ENCODE assay signal across 17 cellular contexts in the genomic region with DNA sequence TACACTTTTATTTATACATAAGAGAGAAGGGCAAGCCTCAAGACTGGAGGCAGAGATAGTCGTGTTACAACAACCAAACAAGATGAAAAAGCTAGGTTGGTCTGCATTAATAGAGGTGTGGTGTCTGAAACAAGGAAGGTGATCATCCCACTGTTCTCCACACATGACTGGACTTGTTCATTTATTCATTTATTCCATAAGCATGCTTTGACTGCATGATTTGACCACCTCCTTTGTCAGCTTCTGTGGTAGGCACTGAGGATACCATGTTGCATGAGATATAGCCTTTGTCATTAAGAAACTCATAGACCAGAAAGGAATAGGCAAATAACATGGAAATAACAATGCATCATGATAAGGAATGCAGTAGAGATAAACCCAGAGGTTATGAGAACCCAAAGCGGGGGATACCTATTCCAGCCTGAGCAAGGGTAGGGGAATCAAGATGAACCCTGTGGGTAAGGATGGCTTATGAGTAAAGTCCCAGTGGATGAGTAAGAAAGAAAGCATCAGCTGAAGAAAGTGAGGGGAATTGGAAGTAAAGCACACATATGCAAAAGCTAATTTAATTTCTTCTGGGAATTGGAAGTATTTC.
A peak's percentile ranks its signal among the peaks of the same experiment; 100 is the strongest.
DNase-seq lines count a peak whose midpoint lies in the region; ATAC-seq and TF ChIP-seq lines count a peak whose summit lies in the region.
"Had no signal": no experiment of that assay in that cellular context is flagged by ENCODE, and none has a peak within 500 bp of the region (broad histone marks: within the 10 kb centered on the region; RNA-seq: fewer than 3 reads in every experiment).

No MANE protein-coding gene starts in this region.

- no peaks in the 10 kb centered on the region for H3K79me2 ChIP-seq in mammary epithelial cell (ENCODE audit: insufficient read depth, low read length)

- H3K4me1 ChIP-seq in mammary epithelial cell (ENCODE audit: insufficient read depth, low read length) (peaks cover 27% of the 10 kb centered on the region), adipocyte (ENCODE audit: control insufficient read depth, insufficient read depth, low read length) (peaks cover 59% of the 10 kb centered on the region)
- H3K4me1 ChIP-seq in CD8-positive, alpha-beta T cell (ENCODE audit: insufficient read depth, low read length), result peaks cover 12% of the 10 kb centered on the region

- H3K27ac ChIP-seq in mammary epithelial cell (ENCODE audit: insufficient read depth, low read depth, low read length), result no peak overlapping the region
- H3K27ac ChIP-seq in CD8-positive, alpha-beta T cell (ENCODE audit: low read depth, low read length), result no peak overlapping the region
- H3K27ac ChIP-seq: 22Rv1, HL-60 had no signal

- no peak overlapping the region for H3K4me2 ChIP-seq in mammary epithelial cell (ENCODE audit: insufficient read depth, low read depth, low read length)

- CTCF ChIA-PET in mammary epithelial cell (lab: Charles Lee; ENCODE audit: low non-redundant PET) (no interaction called here), MCF 10A (lab: Yijun Ruan, JAX) (interaction anchor here (0.5 to 1.3 kb wide), 4 partner anchors 11 to 502 kb away, joined by 3 to 8 read pairs (median 3); no protein-coding TSS in a partner anchor)
- CTCF ChIA-PET in CD8-positive, alpha-beta T cell (lab: Charles Lee), result interaction anchor here (1.2 kb wide), 1 partner anchor 339 kb away, joined by 3 read pairs; a partner anchor contains a TSS

- no peaks in the 10 kb centered on the region for H4K20me1 ChIP-seq in mammary epithelial cell (ENCODE audit: insufficient read depth, low read length)

- H3K4me1 Mint-ChIP-seq in MCF 10A (ENCODE audit: insufficient read depth, unreplicated experiment), result peaks cover 24% of the 10 kb centered on the region
- peaks cover 19% of the 10 kb centered on the region for H3K4me1 Mint-ChIP-seq in CD8-positive, alpha-beta T cell (ENCODE audit: low read depth)

- no peaks in the 10 kb centered on the region for H3K36me3 ChIP-seq in mammary epithelial cell (ENCODE audit: insufficient read depth, low read length)
- no peaks in the 10 kb centered on the region for H3K36me3 ChIP-seq in adipocyte (ENCODE audit: control insufficient read depth, insufficient read depth, low read length, severe bottlenecking)
- H3K36me3 ChIP-seq in CD8-positive, alpha-beta T cell (ENCODE audit: insufficient read depth, low read length), result no peaks in the 10 kb centered on the region
- H3K36me3 ChIP-seq: MG63 had no signal

- H3K4me3 ChIP-seq in mammary epithelial cell (replicated peaks in 1 of 3; ENCODE audit: insufficient read depth in 1 of 3, low read depth in 2 of 3, low read length in 3 of 3), result no peak overlapping the region
- no peak overlapping the region for H3K4me3 ChIP-seq in adipocyte (ENCODE audit: low read length)
- H3K4me3 ChIP-seq in fibroblast of the aortic adventitia (ENCODE audit: low read depth, low read length), result no peak overlapping the region
- H3K4me3 ChIP-seq in CD8-positive, alpha-beta T cell (ENCODE audit: low read depth, low read length), result no peak overlapping the region
- H3K4me3 ChIP-seq: MG63 had no signal

- H3K9ac ChIP-seq in mammary epithelial cell (ENCODE audit: insufficient read depth, low read length) (no peak overlapping the region), adipocyte (ENCODE audit: low read length) (peak overlapping the region; percentile 68)

- DNase-seq in mammary epithelial cell (peak; percentile 55), MCF 10A (ENCODE audit: unreplicated experiment) (no peak), adipocyte (ENCODE audit: low read depth) (no peak), fibroblast of the aortic adventitia (ENCODE audit: low read depth) (peak; percentile 34), SIG-M5 treated with dmso at 0.1 percent for 504 hours (lab: John Stamatoyannopoulos, UW; ENCODE audit: unreplicated experiment) (no peak), erythroblast (lab: John Stamatoyannopoulos, UW) (no peak)
- no peak for DNase-seq in CD8-positive, alpha-beta T cell
- DNase-seq: DMS 273 treated with DMSO at 0.1 percent for 48 hours, KBM-7, MG63, NCI-H1105, NCI-H1694 treated with DMSO at 0.1 percent for 48 hours, NCI-H510A, SIG-M5 had no signal

- no peak for ATAC-seq in GM21529 (IDR thresholded peaks at IDR 0.05; ENCODE audit: unreplicated experiment)
- ATAC-seq in CD8-positive, alpha-beta T cell, result no peak

- in situ Hi-C loops in mammary epithelial cell (cut with MboI; ENCODE audit: low sequenced_read_pairs in 2 of 2), result no loop called here

- H3K27me3 Mint-ChIP-seq in MCF 10A (ENCODE audit: insufficient read depth, unreplicated experiment), result no peaks in the 10 kb centered on the region
- H3K27me3 Mint-ChIP-seq in CD8-positive, alpha-beta T cell (ENCODE audit: low read depth), result no peaks in the 10 kb centered on the region

- peak overlapping the region; percentile 7 for H2AFZ ChIP-seq in mammary epithelial cell (ENCODE audit: low read depth, low read length)

- WGBS in mammary epithelial cell (ENCODE audit: low coverage, missing lambda C conversion rate), result 89% methylated on average over 2 of the region's 2 CpGs

- no peak overlapping the region for H3K4me3 Mint-ChIP-seq in MCF 10A (ENCODE audit: unreplicated experiment)
- no peak overlapping the region for H3K4me3 Mint-ChIP-seq in CD8-positive, alpha-beta T cell

- peaks cover 7% of the 10 kb centered on the region for H3K9me3 Mint-ChIP-seq in MCF 10A (ENCODE audit: unreplicated experiment)
- H3K9me3 Mint-ChIP-seq in CD8-positive, alpha-beta T cell, result peaks cover 2% of the 10 kb centered on the region

- H3K9me3 ChIP-seq in mammary epithelial cell (replicated peaks; ENCODE audit: insufficient read depth, low read length), result no peaks in the 10 kb centered on the region
- no peaks in the 10 kb centered on the region for H3K9me3 ChIP-seq in adipocyte (ENCODE audit: control insufficient read depth, low read length)
- H3K9me3 ChIP-seq in CD8-positive, alpha-beta T cell (ENCODE audit: low read length), result no peaks in the 10 kb centered on the region
- H3K9me3 ChIP-seq: MG63 had no signal

- dilution Hi-C loops in mammary epithelial cell (cut with HindIII; ENCODE audit: low sequenced_read_pairs), result no loop called here

- TF ChIP-seq CTCF in mammary epithelial cell (conservative IDR thresholded peaks at IDR 0.05 in 1 of 2, IDR thresholded peaks at IDR 0.05 in 1 of 2; ENCODE audit: extremely low read depth in 1 of 2, insufficient read depth in 1 of 2, low read depth in 1 of 2, low read length in 2 of 2) (no peak), MCF 10A (IDR thresholded peaks at IDR 0.05; ENCODE audit: unreplicated experiment) (no peak), fibroblast of the aortic adventitia (IDR thresholded peaks at IDR 0.05; ENCODE audit: insufficient read depth, low read length) (no peak)
- no peak for TF ChIP-seq CTCF in CD8-positive, alpha-beta T cell (IDR thresholded peaks at IDR 0.05)

- POLR2A ChIA-PET in MCF 10A (lab: Yijun Ruan, JAX), result interaction anchor here (0.6 to 2.0 kb wide), 6 partner anchors 15 to 372 kb away, joined by 3 to 6 read pairs (median 5); no protein-coding TSS in a partner anchor
- POLR2A ChIA-PET in CD8-positive, alpha-beta T cell (lab: Charles Lee), result interaction anchor here (0.6 to 1.3 kb wide), 2 partner anchors 77 to 309 kb away, joined by 3 read pairs; no protein-coding TSS in a partner anchor

- H3K27me3 ChIP-seq in mammary epithelial cell (ENCODE audit: insufficient read depth, low read length) (no peaks in the 10 kb centered on the region), adipocyte (replicated peaks; ENCODE audit: control insufficient read depth, insufficient read depth, low read length) (no peaks in the 10 kb centered on the region)
- no peaks in the 10 kb centered on the region for H3K27me3 ChIP-seq in CD8-positive, alpha-beta T cell (ENCODE audit: insufficient read depth, low read length)
- H3K27me3 ChIP-seq: MG63 had no signal

- H3K27ac Mint-ChIP-seq in MCF 10A (ENCODE audit: low read depth, unreplicated experiment), result no peak overlapping the region
- no peak overlapping the region for H3K27ac Mint-ChIP-seq in CD8-positive, alpha-beta T cell

- H3K36me3 Mint-ChIP-seq in MCF 10A (ENCODE audit: insufficient read depth, unreplicated experiment), result no peaks in the 10 kb centered on the region
- no peaks in the 10 kb centered on the region for H3K36me3 Mint-ChIP-seq in CD8-positive, alpha-beta T cell

- no peak for TF ChIP-seq POLR2A in erythroblast (IDR thresholded peaks at IDR 0.05; ENCODE audit: low read length)

- BruUV-seq in mammary epithelial cell (replicated peaks; lab: Mats Ljungman, UMichigan), result no TSS peak
- no TSS peak for BruUV-seq in MCF 10A (replicated peaks; lab: Mats Ljungman, UMichigan)

- intact Hi-C loops in mammary epithelial cell (cut with micrococcal nuclease), result no loop called here
- intact Hi-C loops in MCF 10A (cut with micrococcal nuclease), result no loop called here
- intact Hi-C loops in CD8-positive, alpha-beta T cell (cut with DNase I, micrococcal nuclease), result no loop called here

Comparison
In these comparisons a context has a peak if more than half of its experiments do, and no peak if none do; other contexts are left out.
1. DNase-seq: peak in mammary epithelial cell (single experiment) and fibroblast of the aortic adventitia (single experiment); none in MCF 10A (single experiment), adipocyte (single experiment), SIG-M5 treated with dmso at 0.1 percent for 504 hours (single experiment), erythroblast (0 of 2) and CD8-positive, alpha-beta T cell (0 of 7).